29 cellular contexts compared by ENCODE assay signal in the genomic region with DNA sequence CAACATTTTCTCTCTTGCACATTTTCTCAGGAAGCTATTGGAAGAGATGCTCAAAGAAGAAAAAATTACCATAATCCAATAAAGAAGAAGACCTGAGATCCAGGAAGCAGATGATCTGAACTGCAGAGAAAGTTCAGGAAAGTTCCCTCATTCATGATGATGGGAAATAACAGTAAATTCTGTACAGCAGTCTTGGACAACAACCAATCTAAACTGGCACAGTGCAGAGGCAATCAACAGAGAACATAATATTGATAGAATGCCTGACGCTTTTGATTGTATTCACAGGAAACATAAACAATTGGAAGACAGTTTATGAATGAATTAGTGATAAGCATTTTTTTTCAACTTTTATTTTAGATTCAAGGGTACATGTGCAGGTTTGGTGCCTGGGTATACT.
"Had no signal": no experiment of that assay in that cellular context is flagged by ENCODE, and none has a peak within 500 bp of the region (broad histone marks: within the 10 kb centered on the region; RNA-seq: fewer than 3 reads in every experiment).

No MANE protein-coding gene starts in this region.

- H3K4me1 ChIP-seq: colonic mucosa, esophagus muscularis mucosa, esophagus squamous epithelium, foreskin keratinocyte, gastrocnemius medialis, gastroesophageal sphincter, heart left ventricle, heart right ventricle had no signal

- H3K27me3 Mint-ChIP-seq: dendritic cell treated with granulocyte-macrophage colony-stimulating factor and Interleukin-4, amounts not matched to agents 40 ng/mL and 50 ng/mL, for 4 days; effector memory CD8-positive, alpha-beta T cell had no signal

- H3K4me1 Mint-ChIP-seq: endodermal cell had no signal

- H3K4me3 ChIP-seq: colonic mucosa, coronary artery, dorsolateral prefrontal cortex, esophagus muscularis mucosa, esophagus squamous epithelium, gastrocnemius medialis, gastroesophageal sphincter, heart left ventricle, heart right ventricle had no signal

- H3K9me3 Mint-ChIP-seq: endodermal cell had no signal

- DNase-seq: colonic mucosa; cortex of kidney; dermis blood vessel endothelial cell; dorsolateral prefrontal cortex; effector CD4-positive, alpha-beta T cell; effector CD8-positive, alpha-beta T cell; effector memory CD4-positive, alpha-beta T cell; effector memory CD8-positive, alpha-beta T cell; endodermal cell; erythroblast; esophagus squamous epithelium; foreskin fibroblast; foreskin keratinocyte; foreskin melanocyte; gastrocnemius medialis; glutamatergic neuron; head of caudate nucleus; heart left ventricle; heart right ventricle had no signal

- H3K36me3 ChIP-seq: colonic mucosa, esophagus muscularis mucosa, esophagus squamous epithelium, gastrocnemius medialis, gastroesophageal sphincter, heart left ventricle, heart right ventricle had no signal

- ATAC-seq: effector memory CD8-positive, alpha-beta T cell; esophagus mucosa; foreskin keratinocyte; gastrocnemius medialis; gastroesophageal sphincter; heart left ventricle; heart right ventricle had no signal

- FAIRE-seq: colon, endometrium, endothelial cell of umbilical vein, frontal cortex had no signal

- H3K27ac Mint-ChIP-seq: dendritic cell treated with granulocyte-macrophage colony-stimulating factor and Interleukin-4, amounts not matched to agents 40 ng/mL and 50 ng/mL, for 4 days; effector memory CD8-positive, alpha-beta T cell; endodermal cell had no signal

- H3K27me3 ChIP-seq: colonic mucosa, dorsolateral prefrontal cortex, esophagus muscularis mucosa, esophagus squamous epithelium, foreskin keratinocyte, gastrocnemius medialis, gastroesophageal sphincter, heart left ventricle, heart right ventricle had no signal

- H3K27ac ChIP-seq: colonic mucosa, coronary artery, dorsolateral prefrontal cortex, epithelial cell of prostate, esophagus muscularis mucosa, esophagus squamous epithelium, foreskin keratinocyte, gastrocnemius medialis, gastroesophageal sphincter, heart left ventricle, heart right ventricle had no signal

- H3K4me3 Mint-ChIP-seq: dendritic cell treated with granulocyte-macrophage colony-stimulating factor and Interleukin-4, amounts not matched to agents 40 ng/mL and 50 ng/mL, for 4 days; effector memory CD8-positive, alpha-beta T cell; endodermal cell had no signal
